Comparison of ENCODE assay signal across 11 cellular contexts in the genomic region with DNA sequence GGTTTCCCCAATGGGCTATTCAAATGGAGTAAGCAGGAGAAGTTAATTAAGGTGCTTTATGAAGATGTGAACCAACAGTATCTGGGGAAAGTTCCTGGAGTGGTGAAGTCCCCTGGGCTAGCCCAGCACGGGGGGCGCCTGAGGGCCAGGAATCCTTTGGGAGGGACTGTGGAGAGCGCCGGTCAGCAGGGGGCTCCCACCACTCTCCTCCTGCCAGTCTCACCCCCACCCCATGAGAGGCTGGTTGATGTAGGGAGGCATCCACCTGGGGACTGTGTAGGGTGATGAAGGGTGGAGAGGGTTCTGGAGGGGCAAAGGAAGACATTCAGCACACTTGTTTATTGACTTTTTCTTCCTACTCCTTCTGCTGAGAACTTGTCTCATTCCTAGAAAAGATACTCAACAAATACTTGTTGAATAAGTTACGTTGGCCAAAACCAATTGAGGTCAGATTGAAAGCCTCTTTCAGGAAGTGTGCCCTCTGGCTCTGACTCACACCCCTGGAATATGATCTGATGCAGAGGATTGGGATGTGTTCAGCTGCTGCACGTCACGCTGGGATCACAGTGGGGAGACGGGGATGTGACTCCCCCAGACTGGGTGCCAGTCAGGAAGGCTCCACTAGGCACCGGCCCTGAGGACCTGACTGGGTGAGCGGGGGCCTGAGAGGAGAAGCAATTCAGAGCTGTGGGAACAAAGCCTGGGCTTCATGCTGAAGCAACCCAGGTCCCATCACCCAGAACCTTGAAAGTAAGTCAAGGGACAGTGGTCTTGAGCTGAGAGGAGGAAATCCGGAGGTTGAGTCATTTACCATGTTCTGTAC. TPM values are rescaled to one million over a fixed set of nuclear protein-coding genes. Genes with fewer than 3 reads are reported as not detected.
DNase-seq lines count a peak whose midpoint lies in the region; ATAC-seq and TF ChIP-seq lines count a peak whose summit lies in the region.
"Had no signal": no experiment of that assay in that cellular context is flagged by ENCODE, and none has a peak within 500 bp of the region (broad histone marks: within the 10 kb centered on the region; RNA-seq: fewer than 3 reads in every experiment).

No MANE protein-coding gene starts in this region.

- peaks cover 20% of the 10 kb centered on the region for H3K4me1 ChIP-seq in SJSA1 (replicated peaks)
- H3K4me1 ChIP-seq in upper lobe of left lung, result peaks cover 3 to 34% (median 26%) of the 10 kb centered on the region in 4 donors
- H3K4me1 ChIP-seq: body of pancreas had no signal

- H3K9me3 ChIP-seq in SJSA1 (replicated peaks) (no peaks in the 10 kb centered on the region), upper lobe of left lung (no peaks in the 10 kb centered on the region)
- H3K9me3 ChIP-seq: body of pancreas had no signal

- no peaks in the 10 kb centered on the region for H3K9me3 Mint-ChIP-seq in activated naive CD8-positive, alpha-beta T cell treated with anti-CD3 and anti-CD28 coated beads, Interleukin-2, amount 50 U/mL, for 24 hours
- no peaks in the 10 kb centered on the region for H3K9me3 Mint-ChIP-seq in activated naive CD8-positive, alpha-beta T cell treated with anti-CD3 and anti-CD28 coated beads for 36 hours
- H3K9me3 Mint-ChIP-seq: memory B cell had no signal

- TF ChIP-seq CTCF in fibroblast of pulmonary artery (IDR thresholded peaks at IDR 0.05; ENCODE audit: low read length, missing control alignments) (no peak), upper lobe of left lung (IDR thresholded peaks at IDR 0.05) (no peak)

- no peaks in the 10 kb centered on the region for H3K36me3 Mint-ChIP-seq in activated naive CD8-positive, alpha-beta T cell treated with anti-CD3 and anti-CD28 coated beads, Interleukin-2, amount 50 U/mL, for 24 hours (ENCODE audit: low read depth)
- H3K36me3 Mint-ChIP-seq in activated naive CD8-positive, alpha-beta T cell treated with anti-CD3 and anti-CD28 coated beads for 36 hours, result no peaks in the 10 kb centered on the region
- H3K36me3 Mint-ChIP-seq: memory B cell had no signal

- DNase-seq in activated naive CD8-positive, alpha-beta T cell treated with anti-CD3 and anti-CD28 coated beads, Interleukin-2, amount 50 U/mL, for 24 hours, result no peak
- DNase-seq in activated naive CD8-positive, alpha-beta T cell treated with anti-CD3 and anti-CD28 coated beads for 36 hours, result no peak
- peak; percentile 85 to 89 for DNase-seq in SJSA1 (ENCODE audit: low read depth in 1 of 2, low spot score in 2 of 2)
- DNase-seq in fibroblast of pulmonary artery (ENCODE audit: low read depth), result peak; percentile 94
- peak in 1 of 2 donors; percentile 84 for DNase-seq in upper lobe of left lung
- DNase-seq: DND-41 had no signal

- WGBS in upper lobe of left lung, 2 donors, result 45 to 61% methylated on average over 11 of the region's 11 CpGs

- TF ChIP-seq POLR2A in upper lobe of left lung (IDR thresholded peaks at IDR 0.05), result no peak

- H3K4me3 ChIP-seq in SJSA1 (no peak overlapping the region), fibroblast of pulmonary artery (replicated peaks; ENCODE audit: low read depth, low read length) (no peak overlapping the region), upper lobe of left lung (no peak overlapping the region)
- H3K4me3 ChIP-seq: body of pancreas had no signal

- no peak overlapping the region for H3K4me3 Mint-ChIP-seq in activated naive CD8-positive, alpha-beta T cell treated with anti-CD3 and anti-CD28 coated beads, Interleukin-2, amount 50 U/mL, for 24 hours
- H3K4me3 Mint-ChIP-seq in activated naive CD8-positive, alpha-beta T cell treated with anti-CD3 and anti-CD28 coated beads for 36 hours, result no peak overlapping the region
- H3K4me3 Mint-ChIP-seq: memory B cell had no signal

- H3K27ac ChIP-seq in SJSA1 (peak overlapping the region; percentile 76), upper lobe of left lung (peak overlapping the region in 2 of 4 donors; percentile 18 to 21)
- H3K27ac ChIP-seq: body of pancreas had no signal

- peak overlapping the region; percentile 47 for H3K27ac Mint-ChIP-seq in activated naive CD8-positive, alpha-beta T cell treated with anti-CD3 and anti-CD28 coated beads, Interleukin-2, amount 50 U/mL, for 24 hours
- H3K27ac Mint-ChIP-seq in activated naive CD8-positive, alpha-beta T cell treated with anti-CD3 and anti-CD28 coated beads for 36 hours, result no peak overlapping the region
- H3K27ac Mint-ChIP-seq: memory B cell had no signal

- H3K4me1 Mint-ChIP-seq in activated naive CD8-positive, alpha-beta T cell treated with anti-CD3 and anti-CD28 coated beads, Interleukin-2, amount 50 U/mL, for 24 hours, result peaks cover 18% of the 10 kb centered on the region
- peaks cover 30% of the 10 kb centered on the region for H3K4me1 Mint-ChIP-seq in activated naive CD8-positive, alpha-beta T cell treated with anti-CD3 and anti-CD28 coated beads for 36 hours

- no peak for ATAC-seq in activated naive CD8-positive, alpha-beta T cell treated with anti-CD3 and anti-CD28 coated beads, Interleukin-2, amount 50 U/mL, for 24 hours
- peak; percentile 72 to 84 for ATAC-seq in upper lobe of left lung (ENCODE audit: low FRiP score in 2 of 2)
- ATAC-seq in HG03342 (IDR thresholded peaks at IDR 0.05; ENCODE audit: unreplicated experiment), result no peak
- ATAC-seq in HG02884 (IDR thresholded peaks at IDR 0.05; ENCODE audit: unreplicated experiment), result no peak
- no peak for ATAC-seq in HG02763 (IDR thresholded peaks at IDR 0.05; ENCODE audit: unreplicated experiment)
- ATAC-seq: body of pancreas had no signal

- H3K36me3 ChIP-seq in SJSA1, result no peaks in the 10 kb centered on the region
- no peaks in the 10 kb centered on the region for H3K36me3 ChIP-seq in upper lobe of left lung

- H3K27me3 ChIP-seq in SJSA1 (replicated peaks), result peaks cover 3% of the 10 kb centered on the region; the same call in 1 of the 2 replicates
- H3K27me3 ChIP-seq in upper lobe of left lung, result no peaks in the 10 kb centered on the region

- TF ChIP-seq EP300 in upper lobe of left lung (IDR thresholded peaks at IDR 0.05), result peak in 2 of 4 donors; percentile 58 to 92

- peaks cover 6% of the 10 kb centered on the region for H3K27me3 Mint-ChIP-seq in activated naive CD8-positive, alpha-beta T cell treated with anti-CD3 and anti-CD28 coated beads, Interleukin-2, amount 50 U/mL, for 24 hours
- no peaks in the 10 kb centered on the region for H3K27me3 Mint-ChIP-seq in activated naive CD8-positive, alpha-beta T cell treated with anti-CD3 and anti-CD28 coated beads for 36 hours

RNA-seq across cellular contexts. Expression of a gene that starts 4.2 kb away (rescaled TPM):
- under 1 TPM; 0.45 to 0.68 TPM for total RNA-seq in activated naive CD8-positive, alpha-beta T cell treated with anti-CD3 and anti-CD28 coated beads for 36 hours
- total RNA-seq in SJSA1 (2014; rRNA removed; shearing (Covaris generic)), result not detected in 2 replicates
- total RNA-seq in upper lobe of left lung, result under 1 TPM in 2 of 6 donors, not detected in 4; 0.31 to 0.77 TPM
- total RNA-seq: body of pancreas had no signal

RNA-seq across cellular contexts. Expression of a gene that starts 10.1 kb away (rescaled TPM):
- total RNA-seq in activated naive CD8-positive, alpha-beta T cell treated with anti-CD3 and anti-CD28 coated beads for 36 hours, result not detected
- total RNA-seq in SJSA1 (2014; rRNA removed; shearing (Covaris generic)), result not detected in 2 replicates
- total RNA-seq in upper lobe of left lung, result not detected
- total RNA-seq: body of pancreas had no signal

RNA-seq across cellular contexts. Expression of a gene that starts 19.6 kb away (rescaled TPM):
- 10 to 100 TPM; 52.0 to 57.0 TPM for total RNA-seq in activated naive CD8-positive, alpha-beta T cell treated with anti-CD3 and anti-CD28 coated beads for 36 hours
- 33.1 and 37.9 TPM in 2 replicates for total RNA-seq in SJSA1 (2014; rRNA removed; shearing (Covaris generic))
- 10 to 100 TPM in 5 of 6 donors, 1 to 10 TPM in 1; 4.9 to 52.5 (median 35.7) TPM for total RNA-seq in upper lobe of left lung

RNA-seq across cellular contexts. Expression of a gene that starts 19.9 kb away (rescaled TPM):
- total RNA-seq in activated naive CD8-positive, alpha-beta T cell treated with anti-CD3 and anti-CD28 coated beads for 36 hours, result 100 to 1,000 TPM; 160 to 174 TPM
- 34.1 and 68.2 TPM in 2 replicates for total RNA-seq in SJSA1 (2014; rRNA removed; shearing (Covaris generic))
- 100 to 1,000 TPM in 5 of 6 donors, 10 to 100 TPM in 1; 91.1 to 350 (median 139) TPM for total RNA-seq in upper lobe of left lung

RNA-seq across cellular contexts. Expression of a gene that starts 57.6 kb away (rescaled TPM):
- total RNA-seq in activated naive CD8-positive, alpha-beta T cell treated with anti-CD3 and anti-CD28 coated beads for 36 hours, result under 1 TPM; 0.49 to 0.52 TPM
- total RNA-seq in SJSA1 (2014; rRNA removed; shearing (Covaris generic)), result 4.8 and 9.1 TPM in 2 replicates
- total RNA-seq in upper lobe of left lung, result 1 to 10 TPM; 2.0 to 8.0 (median 4.2) TPM

Comparison
In these comparisons a context has a peak if more than half of its experiments do, and no peak if none do; other contexts are left out.
1. ATAC-seq: peak in upper lobe of left lung (2 of 2); none in activated naive CD8-positive, alpha-beta T cell treated with anti-CD3 and anti-CD28 coated beads, Interleukin-2, amount 50 U/mL, for 24 hours (single experiment), HG03342 (single experiment), HG02884 (single experiment) and HG02763 (single experiment).
2. DNase-seq: peak in SJSA1 (2 of 2) and fibroblast of pulmonary artery (single experiment); none in activated naive CD8-positive, alpha-beta T cell treated with anti-CD3 and anti-CD28 coated beads, Interleukin-2, amount 50 U/mL, for 24 hours (single experiment) and activated naive CD8-positive, alpha-beta T cell treated with anti-CD3 and anti-CD28 coated beads for 36 hours (single experiment).